ENCODE assay signal across 17 cellular contexts in genomic region chr18:25189391-25190185, GRCh38.
DNase-seq lines count a peak whose midpoint lies in the region; ATAC-seq and TF ChIP-seq lines count a peak whose summit lies in the region.
"Had no signal": no experiment of that assay in that cellular context is flagged by ENCODE, and none has a peak within 500 bp of the region (broad histone marks: within the 10 kb centered on the region; RNA-seq: fewer than 3 reads in every experiment).

No MANE protein-coding gene starts in this region.

- H3K27ac Mint-ChIP-seq in nephron progenitor cell (peak overlapping the region; percentile 91), HFFc6 (no peak overlapping the region)

- ATAC-seq in HG02571 (IDR thresholded peaks at IDR 0.05; ENCODE audit: unreplicated experiment) = no peak
- ATAC-seq: Right ventricle myocardium inferior had no signal

- H3K27me3 Mint-ChIP-seq in nephron progenitor cell (ENCODE audit: low read depth, poor library complexity) (no peaks in the 10 kb centered on the region), HFFc6 (ENCODE audit: insufficient read depth) (no peaks in the 10 kb centered on the region)

- in situ Hi-C loops in G401 (cut with HindIII; ENCODE audit: low sequenced_read_pairs) = no loop called here

- H3K9me3 Mint-ChIP-seq in nephron progenitor cell = no peaks in the 10 kb centered on the region
- no peaks in the 10 kb centered on the region for H3K9me3 Mint-ChIP-seq in HFFc6

- peaks cover 45% of the 10 kb centered on the region for H3K36me3 Mint-ChIP-seq in nephron progenitor cell (ENCODE audit: low read depth)
- no peaks in the 10 kb centered on the region for H3K36me3 Mint-ChIP-seq in HFFc6 (ENCODE audit: low read depth)

- DNase-seq in G401 (ENCODE audit: low spot score) (peak; percentile 85), NCI-H524 (lab: John Stamatoyannopoulos, UW) (peak; percentile 23 to 87), cerebellar cortex (ENCODE audit: low spot score) (peak; percentile 81), nephron progenitor cell (no peak), SHP77 (lab: John Stamatoyannopoulos, UW) (no peak), HFFc6 (no peak)
- DNase-seq: BE2C, GDM1, Karpas-422, NCI-H1694, NCI-H2081, NCI-H2171, NCI-H446, NCI-H774, SW 1271 had no signal

- H3K4me3 Mint-ChIP-seq in nephron progenitor cell (no peak overlapping the region), HFFc6 (no peak overlapping the region)

- TF ChIP-seq CTCF in nephron progenitor cell (IDR thresholded peaks at IDR 0.05) (no peak), HFFc6 (IDR thresholded peaks at IDR 0.05) (no peak)

- peaks cover 52% of the 10 kb centered on the region for H3K4me1 Mint-ChIP-seq in nephron progenitor cell
- no peaks in the 10 kb centered on the region for H3K4me1 Mint-ChIP-seq in HFFc6 (ENCODE audit: low read depth)

Comparison
In these comparisons a context has a peak if more than half of its experiments do, and no peak if none do; other contexts are left out.
1. DNase-seq: peak in G401 (single experiment), NCI-H524 (2 of 2) and cerebellar cortex (single experiment); none in nephron progenitor cell (single experiment), SHP77 (0 of 2) and HFFc6 (single experiment).